In genomic region chr5:126499742-126500396, GRCh38 we compare ENCODE assay signal across 9 cellular contexts.
DNase-seq lines count a peak whose midpoint lies in the region; ATAC-seq and TF ChIP-seq lines count a peak whose summit lies in the region.
"Had no signal": no experiment of that assay in that cellular context is flagged by ENCODE, and none has a peak within 500 bp of the region (broad histone marks: within the 10 kb centered on the region; RNA-seq: fewer than 3 reads in every experiment).

No MANE protein-coding gene starts in this region.

- 92 to 97% (median 93%) methylated on average over 4 of the region's 4 CpGs for WGBS in heart left ventricle, 4 donors
- 88 to 93% (median 89%) methylated on average over 4 of the region's 4 CpGs for WGBS in ovary, 3 donors

- H3K9ac ChIP-seq in colonic mucosa (ENCODE audit: low read depth in 2 of 2, low read length in 2 of 2), result no peak overlapping the region

- H3K36me3 ChIP-seq in heart left ventricle (peaks cover 0 to 23% (median 3%) of the 10 kb centered on the region in 9 donors), colonic mucosa (no peaks in the 10 kb centered on the region), ovary (no peaks in the 10 kb centered on the region)
- H3K36me3 ChIP-seq: thoracic aorta had no signal

- H3K27ac ChIP-seq in heart left ventricle (no peak overlapping the region), colonic mucosa (no peak overlapping the region), ovary (peak overlapping the region; percentile 31 to 51)

- DNase-seq in heart left ventricle, result no peak
- DNase-seq in Right ventricle myocardium inferior (ENCODE audit: missing footprints), result no peak
- peak; percentile 3 to 35 for DNase-seq in NOMO-1 (lab: John Stamatoyannopoulos, UW; ENCODE audit: unreplicated experiment in 2 of 2)
- DNase-seq in colonic mucosa, result peak; percentile 26
- no peak for DNase-seq in ovary
- DNase-seq in NK-92 (lab: John Stamatoyannopoulos, UW; ENCODE audit: unreplicated experiment), result no peak
- no peak for DNase-seq in putamen (ENCODE audit: low spot score)

- no peak for TF ChIP-seq EP300 in ovary (IDR thresholded peaks at IDR 0.05)

- TF ChIP-seq CTCF in heart left ventricle (IDR thresholded peaks at IDR 0.05), result peak; percentile 19 to 63 (median 44)
- TF ChIP-seq CTCF in colonic mucosa (IDR thresholded peaks at IDR 0.05), result peak; percentile 35
- no peak for TF ChIP-seq CTCF in ovary (IDR thresholded peaks at IDR 0.05)

- H3K4me3 ChIP-seq in heart left ventricle (no peak overlapping the region), colonic mucosa (no peak overlapping the region), ovary (no peak overlapping the region)
- H3K4me3 ChIP-seq: thoracic aorta had no signal

- intact Hi-C loops in heart left ventricle (cut with DNase I), result loop anchor here in 5 of 10 donors (5.0 to 10.0 kb wide), 2 partner anchors 37 to 75 kb away; partner anchors contain the start of gene GRAMD2B (in 1 of the 5)
- intact Hi-C loops in Right ventricle myocardium inferior (cut with DNase I), result loop anchor here (5.0 kb wide), 1 partner anchor 37 kb away; no protein-coding TSS in a partner anchor
- intact Hi-C loops in colonic mucosa (cut with DNase I), result no loop called here
- intact Hi-C loops in ovary (cut with DNase I), result loop anchor here in 2 of 4 donors (5.0 kb wide), 1 partner anchor 32 kb away; no protein-coding TSS in a partner anchor

- no peak for TF ChIP-seq POLR2A in heart left ventricle (IDR thresholded peaks at IDR 0.05)
- no peak for TF ChIP-seq POLR2A in ovary (IDR thresholded peaks at IDR 0.05)

- H3K27me3 ChIP-seq in heart left ventricle (no peaks in the 10 kb centered on the region), colonic mucosa (no peaks in the 10 kb centered on the region), ovary (no peaks in the 10 kb centered on the region)

- no peak for ATAC-seq in heart left ventricle
- ATAC-seq in Right ventricle myocardium inferior, result no peak
- ATAC-seq in HG02623 (IDR thresholded peaks at IDR 0.05; ENCODE audit: unreplicated experiment), result peak; percentile 66

- H3K4me1 ChIP-seq in heart left ventricle (peaks cover 0 to 20% (median 13%) of the 10 kb centered on the region in 12 donors), colonic mucosa (no peaks in the 10 kb centered on the region), ovary (ENCODE audit: insufficient read depth) (peaks cover 17% of the 10 kb centered on the region)

- H3K9me3 ChIP-seq in heart left ventricle, result no peaks in the 10 kb centered on the region
- H3K9me3 ChIP-seq in colonic mucosa, result no peaks in the 10 kb centered on the region
- H3K9me3 ChIP-seq in ovary, result no peaks in the 10 kb centered on the region
- H3K9me3 ChIP-seq: thoracic aorta had no signal

Comparison
In these comparisons a context has a peak if more than half of its experiments do, and no peak if none do; other contexts are left out.
1. DNase-seq: peak in NOMO-1 (2 of 2) and colonic mucosa (single experiment); none in heart left ventricle (0 of 5), Right ventricle myocardium inferior (single experiment), ovary (0 of 5), NK-92 (single experiment) and putamen (single experiment).
2. H3K27ac ChIP-seq: peak in ovary (2 of 2); none in heart left ventricle (0 of 12) and colonic mucosa (single experiment).
3. CTCF ChIP-seq: peak in heart left ventricle (12 of 12) and colonic mucosa (single experiment); none in ovary (0 of 3).